In genomic region chr2:240212425-240213225, GRCh38 we compare ENCODE assay signal across 17 cellular contexts.
DNase-seq lines count a peak whose midpoint lies in the region; ATAC-seq, FAIRE-seq and TF ChIP-seq lines count a peak whose summit lies in the region.
"Had no signal": no experiment of that assay in that cellular context is flagged by ENCODE, and none has a peak within 500 bp of the region (broad histone marks: within the 10 kb centered on the region; RNA-seq: fewer than 3 reads in every experiment).

No MANE protein-coding gene starts in this region.

- in situ Hi-C loops in HepG2 (cut with HindIII; ENCODE audit: extremely low pct_ligation_motif_present, low pct_unique_long_range_greater_than_20kb), result no loop called here

- CTCF ChIA-PET in HepG2 (lab: Yijun Ruan, JAX; ENCODE audit: low intra/inter-chr PET ratio, low total read pairs), result no interaction called here

- no peak overlapping the region for H3K27ac ChIP-seq in right lobe of liver
- H3K27ac ChIP-seq in HepG2 (ENCODE audit: extremely low read length, insufficient read depth, low read length), result no peak overlapping the region
- H3K27ac ChIP-seq in caudate nucleus (ENCODE audit: low read depth, low read length), result peak overlapping the region; percentile 30
- H3K27ac ChIP-seq in aorta (ENCODE audit: low read depth in 1 of 2, low read length in 2 of 2), result no peak overlapping the region
- H3K27ac ChIP-seq: GM23248, HL-60, Peyer's patch had no signal

- H3K27me3 ChIP-seq in right lobe of liver, result no peaks in the 10 kb centered on the region
- peaks cover 19 to 81% of the 10 kb centered on the region in 2 experiments for H3K27me3 ChIP-seq in HepG2 (ENCODE audit: control insufficient read depth in 1 of 2, insufficient read depth in 2 of 2, low read length in 2 of 2)
- no peaks in the 10 kb centered on the region for H3K27me3 ChIP-seq in aorta (ENCODE audit: control insufficient read depth in 1 of 2, insufficient read depth in 2 of 2, low read length in 1 of 2)
- H3K27me3 ChIP-seq: BE2C, Peyer's patch had no signal

- TF ChIP-seq POLR2A in right lobe of liver (IDR thresholded peaks at IDR 0.05), result no peak
- no peak for TF ChIP-seq POLR2A in HepG2 (IDR thresholded peaks at IDR 0.05; ENCODE audit: insufficient read depth in 1 of 2, low read depth in 2 of 2, low read length in 2 of 2)

- DNase-seq in right lobe of liver (peak in 2 of 3 donors; percentile 30 to 38), HepG2 (ENCODE audit: low spot score) (no peak), caudate nucleus (lab: John Stamatoyannopoulos, UW) (no peak), retina (peak; percentile 8), aorta (peak; percentile 18 to 66), 8988T (no peak), COLO668 (lab: John Stamatoyannopoulos, UW; ENCODE audit: unreplicated experiment) (no peak)
- DNase-seq: BE2C, GM23248, NCI-H146, NCI-H2081 treated with DMSO at 0.1 percent for 48 hours, NCI-H524, SHP77 treated with DMSO at 0.1 percent for 48 hours had no signal

- no peak for FAIRE-seq in HepG2 (lab: Jason Lieb, UNC)
- FAIRE-seq: K562 had no signal

- TF ChIP-seq CTCF in right lobe of liver (IDR thresholded peaks at IDR 0.05), result no peak
- TF ChIP-seq CTCF in HepG2 (CRISPR knock-in tag; IDR thresholded peaks at IDR 0.05), result no peak

- H2AFZ ChIP-seq in HepG2 (ENCODE audit: low read length), result no peak overlapping the region
- H2AFZ ChIP-seq: GM23248 had no signal

- H4K20me1 ChIP-seq in HepG2 (ENCODE audit: insufficient read depth, low read length), result no peaks in the 10 kb centered on the region; the same call in 1 of the 2 replicates

- POLR2A ChIA-PET in HepG2 (lab: Yijun Ruan, JAX), result no interaction called here

- H3K4me2 ChIP-seq in HepG2 (ENCODE audit: low read depth, low read length), result no peak overlapping the region

- no peaks in the 10 kb centered on the region for H3K36me3 ChIP-seq in right lobe of liver
- no peaks in the 10 kb centered on the region for H3K36me3 ChIP-seq in HepG2 (replicated peaks in 1 of 2; ENCODE audit: control insufficient read depth in 1 of 2, insufficient read depth in 2 of 2, low read length in 2 of 2)
- no peaks in the 10 kb centered on the region for H3K36me3 ChIP-seq in aorta (ENCODE audit: control insufficient read depth in 1 of 2, insufficient read depth in 2 of 2, low read length in 1 of 2)
- H3K36me3 ChIP-seq: BE2C, Peyer's patch had no signal

- TF ChIP-seq EP300 in HepG2 (IDR thresholded peaks at IDR 0.05; ENCODE audit: low read depth in 2 of 2, low read length in 2 of 2), result no peak
- no peak for TF ChIP-seq EP300 in HepG2 (CRISPR knock-in tag; IDR thresholded peaks at IDR 0.05; ENCODE audit: borderline replicate concordance)

- BruUV-seq in HepG2 (replicated peaks; lab: Mats Ljungman, UMichigan), result no TSS peak

- H3K4me3 ChIP-seq in right lobe of liver (no peak overlapping the region), HepG2 (replicated peaks in 1 of 3; ENCODE audit: insufficient read depth in 1 of 3, low read depth in 2 of 3, low read length in 3 of 3) (no peak overlapping the region), aorta (ENCODE audit: low read length in 2 of 2) (no peak overlapping the region)
- H3K4me3 ChIP-seq: GM23248, K562, Peyer's patch had no signal

- TF ChIP-seq RAD21 in HepG2 (CRISPR knock-in tag; IDR thresholded peaks at IDR 0.05), result no peak

- no peak overlapping the region for H3K9ac ChIP-seq in HepG2 (ENCODE audit: insufficient read depth, low read depth, low read length)
- H3K9ac ChIP-seq: GM23248 had no signal

- H3K4me1 ChIP-seq in right lobe of liver (no peaks in the 10 kb centered on the region), HepG2 (ENCODE audit: insufficient read depth, low read length) (no peaks in the 10 kb centered on the region), aorta (ENCODE audit: control insufficient read depth in 1 of 2, insufficient read depth in 2 of 2, low read length in 2 of 2) (no peaks in the 10 kb centered on the region)
- H3K4me1 ChIP-seq: BE2C, Peyer's patch had no signal

- intact Hi-C loops in right lobe of liver (cut with DNase I), result no loop called here
- intact Hi-C loops in HepG2 (cut with micrococcal nuclease; ENCODE audit: unreplicated experiment), result no loop called here
- intact Hi-C loops in aorta (cut with DNase I), result no loop called here

- no peaks in the 10 kb centered on the region for H3K9me3 ChIP-seq in right lobe of liver
- H3K9me3 ChIP-seq in HepG2 (ENCODE audit: low read length), result no peaks in the 10 kb centered on the region
- peaks cover 1% of the 10 kb centered on the region for H3K9me3 ChIP-seq in aorta (ENCODE audit: control insufficient read depth, low read length)
- H3K9me3 ChIP-seq: BE2C, Peyer's patch had no signal

- ATAC-seq in right lobe of liver, result no peak
- ATAC-seq in HepG2, result no peak
- ATAC-seq in aorta (ENCODE audit: low FRiP score), result no peak
- ATAC-seq in HG03432 (IDR thresholded peaks at IDR 0.05; ENCODE audit: unreplicated experiment), result no peak
- ATAC-seq: K562 had no signal

- no peaks in the 10 kb centered on the region for H3K79me2 ChIP-seq in HepG2 (ENCODE audit: insufficient read depth, low read length)

- WGBS in right lobe of liver (ENCODE audit: insufficient coverage, low coverage, low lambda C conversion rate, missing lambda C conversion rate), result 90% methylated on average over 9 of the region's 17 CpGs
- 15% methylated on average over 14 of the region's 17 CpGs for WGBS in HepG2 (ENCODE audit: low lambda C conversion rate)
- 88 to 92% methylated on average over 17 of the region's 17 CpGs for WGBS in aorta, 2 donors

TF ChIP-seq in HepG2, 621 proteins besides CTCF, POLR2A, EP300 and RAD21 (continues in another document):
- TF ChIP-seq KAT2B (IDR thresholded peaks at IDR 0.05; ENCODE audit: borderline replicate concordance, low read depth, low read length) (no peak), JUN (CRISPR knock-in tag; IDR thresholded peaks at IDR 0.05) (no peak), ZNF839 (CRISPR knock-in tag; IDR thresholded peaks at IDR 0.05; ENCODE audit: borderline replicate concordance) (no peak), GRHL1 (CRISPR knock-in tag; conservative IDR thresholded peaks at IDR 0.05) (no peak), PAF1 (CRISPR knock-in tag; IDR thresholded peaks at IDR 0.05) (no peak), PPARG (CRISPR knock-in tag; conservative IDR thresholded peaks at IDR 0.05) (no peak), TP53 (CRISPR knock-in tag; conservative IDR thresholded peaks at IDR 0.05) (no peak), FOXC1 (CRISPR knock-in tag; IDR thresholded peaks at IDR 0.05; ENCODE audit: borderline replicate concordance) (no peak), IKZF5 (CRISPR knock-in tag; IDR thresholded peaks at IDR 0.05) (no peak), ZNF780A (CRISPR knock-in tag; IDR thresholded peaks at IDR 0.05) (no peak), ZNF605 (CRISPR knock-in tag; IDR thresholded peaks at IDR 0.05) (no peak), ZNF576 (CRISPR knock-in tag; IDR thresholded peaks at IDR 0.05) (no peak), RFX3 (CRISPR knock-in tag; IDR thresholded peaks at IDR 0.05) (no peak), ZNF766 (CRISPR knock-in tag; IDR thresholded peaks at IDR 0.05; ENCODE audit: borderline replicate concordance) (no peak), FLYWCH1 (CRISPR knock-in tag; IDR thresholded peaks at IDR 0.05) (no peak)
- TF ChIP-seq, protein P1, sequence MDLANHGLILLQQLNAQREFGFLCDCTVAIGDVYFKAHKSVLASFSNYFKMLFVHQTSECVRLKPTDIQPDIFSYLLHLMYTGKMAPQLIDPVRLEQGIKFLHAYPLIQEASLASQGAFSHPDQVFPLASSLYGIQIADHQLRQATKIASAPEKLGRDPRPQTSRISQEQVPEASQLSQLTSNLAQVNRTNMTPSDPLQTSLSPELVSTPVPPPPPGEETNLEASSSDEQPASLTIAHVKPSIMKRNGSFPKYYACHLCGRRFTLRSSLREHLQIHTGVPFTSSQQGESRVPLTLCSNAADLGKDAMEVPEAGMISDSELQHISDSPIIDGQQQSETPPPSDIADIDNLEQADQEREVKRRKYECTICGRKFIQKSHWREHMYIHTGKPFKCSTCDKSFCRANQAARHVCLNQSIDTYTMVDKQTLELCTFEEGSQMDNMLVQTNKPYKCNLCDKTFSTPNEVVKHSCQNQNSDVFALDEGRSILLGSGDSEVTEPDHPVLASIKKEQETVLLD (CRISPR knock-in tag; IDR thresholded peaks at IDR 0.05; ENCODE audit: low read depth), result no peak

Comparison
In these comparisons a context has a peak if more than half of its experiments do, and no peak if none do; other contexts are left out.
1. DNase-seq: peak in right lobe of liver (2 of 3), retina (single experiment) and aorta (2 of 2); none in HepG2 (single experiment), caudate nucleus (0 of 61), 8988T (single experiment) and COLO668 (single experiment).